31 cellular contexts compared by ENCODE assay signal in genomic region chr3:176141837-176142236, GRCh38.
"Had no signal": no experiment of that assay in that cellular context is flagged by ENCODE, and none has a peak within 500 bp of the region (broad histone marks: within the 10 kb centered on the region; RNA-seq: fewer than 3 reads in every experiment).

No MANE protein-coding gene starts in this region.

- H2AFZ ChIP-seq: hepatocyte had no signal

- H3K4me3 Mint-ChIP-seq: activated CD4-positive, alpha-beta memory T cell treated with anti-CD3 and anti-CD28 coated beads for 36 hours; activated CD4-positive, alpha-beta T cell treated with anti-CD3 and anti-CD28 coated beads for 36 hours; activated CD4-positive, alpha-beta T cell treated with anti-CD3 and anti-CD28 coated beads, Interleukin-2, amount 10 ng/mL, durations not matched to agents 24 days and 14 days; activated CD8-positive, alpha-beta memory T cell treated with anti-CD3 and anti-CD28 coated beads, Interleukin-2, amount 10 ng/mL, durations not matched to agents 7 days and 5 days; activated CD8-positive, alpha-beta T cell treated with anti-CD3 and anti-CD28 coated beads, Interleukin-2, amount 10 ng/mL, durations not matched to agents 7 days and 5 days; activated naive CD8-positive, alpha-beta T cell; activated T-helper 1 cell treated with anti-CD3 and anti-CD28 coated beads, Interleukin-12 subunit alpha, Interleukin-12 subunit beta, Interleukin-2, Interleukin-4 antibody, amounts not matched to agents 30 ng/mL and 10 ng/mL and 1 ng/mL, durations not matched to agents 14 hours and 24 hours and 36 hours; central memory CD8-positive, alpha-beta T cell; dendritic cell treated with granulocyte-macrophage colony-stimulating factor and Interleukin-4, amounts not matched to agents 40 ng/mL and 50 ng/mL, for 4 days; endodermal cell had no signal

- H3K36me3 ChIP-seq: brain microvascular endothelial cell, gastrocnemius medialis, heart right ventricle had no signal

- H3K27me3 ChIP-seq: brain microvascular endothelial cell, dorsolateral prefrontal cortex, foreskin keratinocyte, gastrocnemius medialis, heart right ventricle, hepatocyte had no signal

- H3K27ac ChIP-seq: brain microvascular endothelial cell, coronary artery, dorsolateral prefrontal cortex, foreskin keratinocyte, gastrocnemius medialis, heart right ventricle, hepatocyte had no signal

- H3K36me3 Mint-ChIP-seq: activated CD4-positive, alpha-beta memory T cell treated with anti-CD3 and anti-CD28 coated beads for 36 hours; activated CD8-positive, alpha-beta memory T cell treated with anti-CD3 and anti-CD28 coated beads, Interleukin-2, amount 10 ng/mL, durations not matched to agents 7 days and 5 days; activated naive CD8-positive, alpha-beta T cell had no signal

- H3K27me3 Mint-ChIP-seq: activated CD4-positive, alpha-beta memory T cell treated with anti-CD3 and anti-CD28 coated beads for 36 hours; activated CD4-positive, alpha-beta T cell treated with anti-CD3 and anti-CD28 coated beads for 36 hours; activated CD4-positive, alpha-beta T cell treated with anti-CD3 and anti-CD28 coated beads, Interleukin-2, amount 10 ng/mL, durations not matched to agents 24 days and 14 days; activated CD8-positive, alpha-beta memory T cell treated with anti-CD3 and anti-CD28 coated beads, Interleukin-2, amount 10 ng/mL, durations not matched to agents 7 days and 5 days; activated naive CD8-positive, alpha-beta T cell; central memory CD8-positive, alpha-beta T cell; dendritic cell treated with granulocyte-macrophage colony-stimulating factor and Interleukin-4, amounts not matched to agents 40 ng/mL and 50 ng/mL, for 4 days had no signal

- H3K9me3 Mint-ChIP-seq: endodermal cell had no signal

- H3K9me3 ChIP-seq: gastrocnemius medialis had no signal

- H3K27ac Mint-ChIP-seq: activated CD4-positive, alpha-beta memory T cell treated with anti-CD3 and anti-CD28 coated beads for 36 hours; activated CD4-positive, alpha-beta T cell treated with anti-CD3 and anti-CD28 coated beads for 36 hours; activated CD4-positive, alpha-beta T cell treated with anti-CD3 and anti-CD28 coated beads, Interleukin-2, amount 10 ng/mL, durations not matched to agents 24 days and 14 days; activated CD8-positive, alpha-beta memory T cell treated with anti-CD3 and anti-CD28 coated beads, Interleukin-2, amount 10 ng/mL, durations not matched to agents 7 days and 5 days; activated CD8-positive, alpha-beta T cell treated with anti-CD3 and anti-CD28 coated beads, Interleukin-2, amount 10 ng/mL, durations not matched to agents 7 days and 5 days; activated naive CD8-positive, alpha-beta T cell; activated T-helper 1 cell treated with anti-CD3 and anti-CD28 coated beads, Interleukin-12 subunit alpha, Interleukin-12 subunit beta, Interleukin-2, Interleukin-4 antibody, amounts not matched to agents 30 ng/mL and 10 ng/mL and 1 ng/mL, durations not matched to agents 14 hours and 24 hours and 36 hours; activated T-helper 2 cell treated with anti-CD3 and anti-CD28 coated beads, Interferon-gamma antibody, Interleukin-2, Interleukin-4, amounts not matched to agents 10 μg/mL and 5 μg/mL and 100 μg/mL, durations not matched to agents 14 hours and 24 hours and 36 hours; dendritic cell treated with granulocyte-macrophage colony-stimulating factor and Interleukin-4, amounts not matched to agents 40 ng/mL and 50 ng/mL, for 4 days; endodermal cell had no signal

- H3K79me2 ChIP-seq: hepatocyte had no signal

- H3K4me2 ChIP-seq: hepatocyte had no signal

- DNase-seq: activated CD4-positive, alpha-beta memory T cell treated with anti-CD3 and anti-CD28 coated beads for 36 hours; activated CD4-positive, alpha-beta T cell treated with anti-CD3 and anti-CD28 coated beads for 36 hours; activated CD4-positive, alpha-beta T cell treated with anti-CD3 and anti-CD28 coated beads, Interleukin-2, amount 10 ng/mL, durations not matched to agents 24 days and 14 days; activated CD4-positive, CD25-positive, alpha-beta regulatory T cell; activated CD4-positive, CD25-positive, alpha-beta regulatory T cell treated with anti-CD3 and anti-CD28 coated beads, Interleukin-2, amount 50 U/mL, for 72 hours; activated CD8-positive, alpha-beta memory T cell treated with anti-CD3 and anti-CD28 coated beads, Interleukin-2, amount 10 ng/mL, durations not matched to agents 7 days and 5 days; activated CD8-positive, alpha-beta memory T cell treated with anti-CD3 and anti-CD28 coated beads, Interleukin-2, amount 50 U/mL, for 4 hours; activated CD8-positive, alpha-beta T cell treated with anti-CD3 and anti-CD28 coated beads, Interleukin-2, amount 10 ng/mL, durations not matched to agents 7 days and 5 days; activated gamma-delta T cell; activated naive CD4-positive, alpha-beta T cell; activated naive CD4-positive, alpha-beta T cell treated with anti-CD3 and anti-CD28 coated beads, Interleukin-2, amount 50 U/mL, for 16 hours; activated T-cell treated with anti-CD3 and anti-CD28 coated beads, Interleukin-2, amount 50 U/mL, for 1 hour; activated T-cell treated with anti-CD3 and anti-CD28 coated beads, Interleukin-2, amount 50 U/mL, for 48 hours; amniotic stem cell; anterior cingulate cortex; brain microvascular endothelial cell; dorsolateral prefrontal cortex; effector memory CD4-positive, alpha-beta T cell; endodermal cell; foreskin keratinocyte; gastrocnemius medialis; heart right ventricle; T-helper 2 cell had no signal

- H3K4me1 Mint-ChIP-seq: activated CD4-positive, alpha-beta T cell treated with anti-CD3 and anti-CD28 coated beads for 36 hours; activated CD4-positive, alpha-beta T cell treated with anti-CD3 and anti-CD28 coated beads, Interleukin-2, amount 10 ng/mL, durations not matched to agents 24 days and 14 days; activated CD8-positive, alpha-beta memory T cell treated with anti-CD3 and anti-CD28 coated beads, Interleukin-2, amount 10 ng/mL, durations not matched to agents 7 days and 5 days; central memory CD8-positive, alpha-beta T cell; endodermal cell had no signal

- H3K4me1 ChIP-seq: foreskin keratinocyte, gastrocnemius medialis, heart right ventricle had no signal

- ATAC-seq: activated CD4-positive, alpha-beta T cell treated with anti-CD3 and anti-CD28 coated beads for 36 hours; activated CD8-positive, alpha-beta memory T cell treated with anti-CD3 and anti-CD28 coated beads, Interleukin-2, amount 10 ng/mL, durations not matched to agents 7 days and 5 days; activated CD8-positive, alpha-beta T cell treated with anti-CD3 and anti-CD28 coated beads, Interleukin-2, amount 10 ng/mL, durations not matched to agents 7 days and 5 days; esophagus mucosa; foreskin keratinocyte; gastrocnemius medialis; heart right ventricle had no signal

- H3K4me3 ChIP-seq: coronary artery, dorsolateral prefrontal cortex, gastrocnemius medialis, heart right ventricle, hepatocyte had no signal
